Comparison of ENCODE assay signal across 20 cellular contexts in the genomic region with DNA sequence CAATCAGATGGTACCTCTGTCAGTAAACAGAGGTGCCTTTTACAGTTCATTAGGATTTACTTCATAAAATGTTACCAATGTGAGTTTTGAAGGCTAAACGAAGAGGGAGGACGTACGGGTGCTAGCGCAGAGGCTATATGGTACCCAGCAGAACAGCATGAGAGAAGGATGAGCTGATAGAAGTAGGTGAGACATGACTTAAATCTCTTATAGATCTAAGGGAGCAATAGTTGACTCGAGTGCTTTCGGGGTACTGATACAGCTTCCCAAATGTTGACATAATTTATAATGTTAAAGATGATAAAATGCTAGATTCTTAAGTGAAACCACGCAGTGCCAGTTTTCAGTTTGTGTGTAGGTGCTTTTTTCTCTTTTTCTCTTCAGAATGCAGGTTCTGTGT.
DNase-seq lines count a peak whose midpoint lies in the region; ATAC-seq, FAIRE-seq and TF ChIP-seq lines count a peak whose summit lies in the region.
"Had no signal": no experiment of that assay in that cellular context is flagged by ENCODE, and none has a peak within 500 bp of the region (broad histone marks: within the 10 kb centered on the region; RNA-seq: fewer than 3 reads in every experiment).

No MANE protein-coding gene starts in this region.

- H3K27me3 Mint-ChIP-seq in CD4-positive, CD25-positive, alpha-beta regulatory T cell: no peaks in the 10 kb centered on the region
- no peaks in the 10 kb centered on the region for H3K27me3 Mint-ChIP-seq in CD4-positive, alpha-beta T cell
- H3K27me3 Mint-ChIP-seq in naive thymus-derived CD8-positive, alpha-beta T cell: no peaks in the 10 kb centered on the region

- no peak overlapping the region for H3K4me2 ChIP-seq in GM12878 (ENCODE audit: control insufficient read depth, insufficient read depth)
- H3K4me2 ChIP-seq: BLaER1 had no signal

- H3K79me2 ChIP-seq in GM12878 (ENCODE audit: control insufficient read depth, insufficient read depth, low read length): peaks cover 81% of the 10 kb centered on the region

- H2AFZ ChIP-seq in GM12878 (ENCODE audit: control insufficient read depth, low read depth, low read length): no peak overlapping the region

- H3K36me3 ChIP-seq in CD4-positive, CD25-positive, alpha-beta regulatory T cell (ENCODE audit: control insufficient read depth, insufficient read depth, low read length): no peaks in the 10 kb centered on the region
- H3K36me3 ChIP-seq in GM12878 (ENCODE audit: control insufficient read depth in 2 of 2, insufficient read depth in 2 of 2, low read length in 1 of 2): peaks cover 0 to 5% of the 10 kb centered on the region in 2 experiments; a peak in 1 of 4 replicates

- H3K4me3 ChIP-seq in CD4-positive, CD25-positive, alpha-beta regulatory T cell (ENCODE audit: low read depth, low read length): peak overlapping the region; percentile 29
- H3K4me3 ChIP-seq in GM12878: no peak overlapping the region
- H3K4me3 ChIP-seq: BLaER1 had no signal

- peak overlapping the region in 2 of 3 donors; percentile 26 to 72 for H3K27ac Mint-ChIP-seq in CD4-positive, CD25-positive, alpha-beta regulatory T cell
- H3K27ac Mint-ChIP-seq in CD4-positive, alpha-beta T cell: peak overlapping the region; percentile 12
- peak overlapping the region in 6 of 10 donors; percentile 9 to 77 (median 34) for H3K27ac Mint-ChIP-seq in naive thymus-derived CD8-positive, alpha-beta T cell

- WGBS in GM12878 (ENCODE audit: insufficient coverage, insufficient replicate concordance, low lambda C conversion rate, missing lambda C conversion rate): 70% methylated on average over 7 of the region's 7 CpGs

- ATAC-seq in CD4-positive, CD25-positive, alpha-beta regulatory T cell (ENCODE audit: low read depth in 2 of 2): peak in 1 of 2 donors; percentile 34
- ATAC-seq in CD4-positive, alpha-beta T cell (ENCODE audit: poor library complexity): no peak
- peak; percentile 11; the same call in 2 of the 3 replicates for ATAC-seq in GM12878
- no peak for ATAC-seq in naive thymus-derived CD8-positive, alpha-beta T cell
- ATAC-seq: CD8-positive, alpha-beta T cell; Panc1 had no signal

- BruUV-seq in GM12878 (replicated peaks; lab: Mats Ljungman, UMichigan): no TSS peak

- intact Hi-C loops in CD4-positive, alpha-beta T cell (cut with DNase I, micrococcal nuclease): loop anchor here in 1 of 2 experiments (10.0 kb wide), 1 partner anchor 260 kb away; no protein-coding TSS in a partner anchor
- intact Hi-C loops in GM12878 (cut with micrococcal nuclease; ENCODE audit: unreplicated experiment): no loop called here

- no peaks in the 10 kb centered on the region for H3K27me3 ChIP-seq in CD4-positive, CD25-positive, alpha-beta regulatory T cell (ENCODE audit: control insufficient read depth, insufficient read depth, low read length)
- H3K27me3 ChIP-seq in CD4-positive, alpha-beta T cell (ENCODE audit: control insufficient read depth, insufficient read depth, low read length): no peaks in the 10 kb centered on the region
- no peaks in the 10 kb centered on the region for H3K27me3 ChIP-seq in GM12878 (replicated peaks in 1 of 2; ENCODE audit: control insufficient read depth in 2 of 2, insufficient read depth in 2 of 2, low read length in 1 of 2)
- H3K27me3 ChIP-seq: BLaER1 had no signal

- RAD21 ChIA-PET in GM12878 (lab: Charles Lee; ENCODE audit: unreplicated experiment): no interaction called here

- H3K4me1 Mint-ChIP-seq in CD4-positive, CD25-positive, alpha-beta regulatory T cell: peaks cover 35 to 53% (median 48%) of the 10 kb centered on the region in 4 donors
- peaks cover 65% of the 10 kb centered on the region for H3K4me1 Mint-ChIP-seq in CD4-positive, alpha-beta T cell (ENCODE audit: low read depth)
- peaks cover 32 to 58% (median 50%) of the 10 kb centered on the region in 4 donors for H3K4me1 Mint-ChIP-seq in naive thymus-derived CD8-positive, alpha-beta T cell

- H3K9ac ChIP-seq in GM12878 (ENCODE audit: control insufficient read depth, insufficient read depth, low read length): no peak overlapping the region
- H3K9ac ChIP-seq: BLaER1 had no signal

- H3K9me3 ChIP-seq in CD4-positive, CD25-positive, alpha-beta regulatory T cell (ENCODE audit: control insufficient read depth in 2 of 2, low read length in 2 of 2): no peaks in the 10 kb centered on the region
- H3K9me3 ChIP-seq in CD4-positive, alpha-beta T cell (ENCODE audit: control insufficient read depth, low read length): no peaks in the 10 kb centered on the region
- no peaks in the 10 kb centered on the region for H3K9me3 ChIP-seq in GM12878 (replicated peaks; ENCODE audit: control insufficient read depth, insufficient read depth, low read length)
- H3K9me3 ChIP-seq: BLaER1 had no signal

- no peak for TF ChIP-seq CTCF in CD4-positive, alpha-beta T cell (IDR thresholded peaks at IDR 0.05)
- TF ChIP-seq CTCF in GM12878 (IDR thresholded peaks at IDR 0.05 in 2 of 3, conservative IDR thresholded peaks at IDR 0.05 in 1 of 3; ENCODE audit: control insufficient read depth in 2 of 3, extremely low read depth in 1 of 3, insufficient read depth in 1 of 3, low read depth in 3 of 3, low read length in 3 of 3): no peak

- peaks cover 4% of the 10 kb centered on the region; the same call in 1 of the 2 replicates for H4K20me1 ChIP-seq in GM12878 (ENCODE audit: control insufficient read depth, insufficient read depth)

- DNase-seq in CD4-positive, CD25-positive, alpha-beta regulatory T cell: no peak
- no peak for DNase-seq in CD4-positive, alpha-beta T cell
- DNase-seq in GM12878 (ENCODE audit: low read depth, low spot score) (no peak), D341Med (ENCODE audit: low spot score) (no peak), kidney tubule cell (ENCODE audit: low spot score) (no peak), anterior cingulate cortex (lab: John Stamatoyannopoulos, UW) (no peak)
- no peak for DNase-seq in naive thymus-derived CD8-positive, alpha-beta T cell
- DNase-seq: CD8-positive, alpha-beta T cell; DMS153; GOT3; HCEC 1CT; KBM-7; MM.1S; NCI-H1048; NCI-H1417 treated with DMSO at 0.1 percent for 48 hours; NCI-H187; NCI-H446; SIG-M5 had no signal

- H3K4me1 ChIP-seq in CD4-positive, CD25-positive, alpha-beta regulatory T cell (ENCODE audit: control insufficient read depth, insufficient read depth, low read length, poor library complexity, severe bottlenecking): peaks cover 3% of the 10 kb centered on the region
- H3K4me1 ChIP-seq in GM12878 (ENCODE audit: control insufficient read depth, insufficient read depth, low read length): peaks cover 28% of the 10 kb centered on the region
- H3K4me1 ChIP-seq: BLaER1 had no signal

- FAIRE-seq in GM12878 (lab: Jason Lieb, UNC): no peak

- H3K27ac ChIP-seq in CD4-positive, CD25-positive, alpha-beta regulatory T cell (ENCODE audit: insufficient read depth, low read length, poor library complexity, severe bottlenecking): no peak overlapping the region
- H3K27ac ChIP-seq in CD4-positive, alpha-beta T cell (ENCODE audit: low read depth, low read length): no peak overlapping the region
- H3K27ac ChIP-seq in GM12878 (ENCODE audit: control insufficient read depth, insufficient read depth): peak overlapping the region; percentile 43; the same call in 1 of the 2 replicates
- H3K27ac ChIP-seq: BLaER1 had no signal

- no peaks in the 10 kb centered on the region for H3K9me3 Mint-ChIP-seq in CD4-positive, CD25-positive, alpha-beta regulatory T cell
- no peaks in the 10 kb centered on the region for H3K9me3 Mint-ChIP-seq in CD4-positive, alpha-beta T cell
- no peaks in the 10 kb centered on the region for H3K9me3 Mint-ChIP-seq in naive thymus-derived CD8-positive, alpha-beta T cell
- H3K9me3 Mint-ChIP-seq: CD8-positive, alpha-beta T cell had no signal

- POLR2A ChIA-PET in CD4-positive, alpha-beta T cell (lab: Charles Lee): no interaction called here
- POLR2A ChIA-PET in GM12878 (lab: Charles Lee): interaction anchor here (5.1 kb wide), 1 partner anchor 19 kb away, joined by 18 read pairs; no protein-coding TSS in a partner anchor
- POLR2A ChIA-PET in naive thymus-derived CD8-positive, alpha-beta T cell (lab: Charles Lee): no interaction called here

- SMC1A ChIA-PET in GM12878 (lab: Charles Lee; ENCODE audit: uncharacterized antibody, unreplicated experiment): interaction anchor here (0.9 to 2.1 kb wide), 9 partner anchors 11 to 205 kb away, joined by 3 to 10 read pairs (median 3); partner anchors contain the start of gene EDN1

- CTCF ChIA-PET in CD4-positive, alpha-beta T cell (lab: Charles Lee): no interaction called here
- CTCF ChIA-PET in GM12878 (lab: Yijun Ruan, JAX): interaction anchor here (0.7 to 0.8 kb wide), 2 partner anchors 11 to 25 kb away, joined by 3 read pairs; no protein-coding TSS in a partner anchor

- no peak for TF ChIP-seq RAD21 in GM12878 (IDR thresholded peaks at IDR 0.05; ENCODE audit: insufficient read depth, low read depth, low read length)

- in situ Hi-C loops in GM12878 (cut with MboI): no loop called here

- peaks cover 6% of the 10 kb centered on the region for H3K36me3 Mint-ChIP-seq in CD4-positive, CD25-positive, alpha-beta regulatory T cell
- H3K36me3 Mint-ChIP-seq in CD4-positive, alpha-beta T cell (ENCODE audit: low read depth): peaks cover 6% of the 10 kb centered on the region
- H3K36me3 Mint-ChIP-seq in naive thymus-derived CD8-positive, alpha-beta T cell: peaks cover 0 to 11% (median 0%) of the 10 kb centered on the region in 3 donors

- peak overlapping the region in 2 of 4 donors; percentile 10 to 15 for H3K4me3 Mint-ChIP-seq in CD4-positive, CD25-positive, alpha-beta regulatory T cell
- no peak overlapping the region for H3K4me3 Mint-ChIP-seq in CD4-positive, alpha-beta T cell
- no peak overlapping the region for H3K4me3 Mint-ChIP-seq in naive thymus-derived CD8-positive, alpha-beta T cell
- H3K4me3 Mint-ChIP-seq: CD8-positive, alpha-beta T cell had no signal

- TF ChIP-seq EP300 in GM12878 (IDR thresholded peaks at IDR 0.05; ENCODE audit: borderline replicate concordance in 1 of 2, control insufficient read depth in 1 of 2, low read depth in 2 of 2, low read length in 2 of 2): no peak

- no peak for TF ChIP-seq POLR2A in GM12878 (IDR thresholded peaks at IDR 0.05; ENCODE audit: low read depth, low read length)

TF ChIP-seq in GM12878, 131 proteins besides CTCF, POLR2A, EP300 and RAD21 (continues in another document):
- no peak for TF ChIP-seq BRCA1 (IDR thresholded peaks at IDR 0.05; ENCODE audit: low read depth, low read length)
- no peak for TF ChIP-seq TBL1XR1 (IDR thresholded peaks at IDR 0.05; ENCODE audit: low read depth, low read length)
- TF ChIP-seq PML (IDR thresholded peaks at IDR 0.05; ENCODE audit: low read length): no peak
- TF ChIP-seq NR2C1 (IDR thresholded peaks at IDR 0.05): no peak
- no peak for TF ChIP-seq MEF2B (IDR thresholded peaks at IDR 0.05; ENCODE audit: partially characterized antibody, poor library complexity, severe bottlenecking)
